24 cellular contexts compared by ENCODE assay signal in the genomic region with DNA sequence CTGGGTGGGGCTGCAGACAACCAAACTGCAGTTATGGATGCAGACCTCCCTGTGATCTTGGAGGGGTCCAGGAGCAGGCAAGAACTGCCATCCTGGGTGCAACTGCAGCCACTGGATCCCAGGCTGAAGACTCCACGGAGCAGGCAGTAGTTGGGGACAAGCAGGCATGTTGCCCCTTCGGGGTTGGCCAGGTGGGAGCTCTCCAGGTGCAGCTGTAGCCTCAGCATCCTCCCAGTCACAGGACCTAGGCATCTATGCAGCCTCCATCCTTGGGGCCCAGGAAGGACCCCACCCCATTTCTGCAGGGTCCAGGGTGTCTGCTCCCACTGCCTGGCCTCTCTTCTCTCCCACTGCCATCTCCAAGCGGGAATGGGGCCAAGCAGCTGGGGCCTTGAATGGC.
DNase-seq lines count a peak whose midpoint lies in the region; ATAC-seq and TF ChIP-seq lines count a peak whose summit lies in the region.
"Had no signal": no experiment of that assay in that cellular context is flagged by ENCODE, and none has a peak within 500 bp of the region (broad histone marks: within the 10 kb centered on the region; RNA-seq: fewer than 3 reads in every experiment).

No MANE protein-coding gene starts in this region.

- DNase-seq in chondrocyte (ENCODE audit: low spot score), result peak; percentile 72
- peak; percentile 25 for DNase-seq in lower lobe of right lung
- DNase-seq in spleen, result peak; percentile 63
- DNase-seq in HuH-7 (ENCODE audit: low spot score), result no peak
- DNase-seq in activated T-helper 2 cell treated with anti-CD3 and anti-CD28 coated beads, Interferon-gamma antibody, Interleukin-2, Interleukin-4, amounts not matched to agents 10 μg/mL and 5 μg/mL and 100 μg/mL, durations not matched to agents 14 hours and 24 hours and 36 hours (ENCODE audit: low spot score), result no peak
- DNase-seq in SK-N-DZ (ENCODE audit: low spot score), result no peak
- DNase-seq in GM10266 (ENCODE audit: extremely low spot score), result no peak
- DNase-seq: 8988T; ACHN; BE2C; C1 segment of cervical spinal cord; CD4-positive, alpha-beta memory T cell; CD4-positive, CD25-positive, alpha-beta regulatory T cell; CD8-positive, alpha-beta memory T cell; COR-L47; DMS 273 treated with DMSO at 0.1 percent for 48 hours; DMS153; DMS53; DMS79; DND-41; EL; GDM1 had no signal

- peaks cover 4% of the 10 kb centered on the region for H3K36me3 Mint-ChIP-seq in chondrocyte (ENCODE audit: low read depth)
- H3K36me3 Mint-ChIP-seq in activated T-helper 2 cell treated with anti-CD3 and anti-CD28 coated beads, Interferon-gamma antibody, Interleukin-2, Interleukin-4, amounts not matched to agents 10 μg/mL and 5 μg/mL and 100 μg/mL, durations not matched to agents 14 hours and 24 hours and 36 hours (ENCODE audit: low read depth), result no peaks in the 10 kb centered on the region
- H3K36me3 Mint-ChIP-seq: CD14-positive monocyte; CD4-positive, alpha-beta memory T cell; CD4-positive, CD25-positive, alpha-beta regulatory T cell; CD8-positive, alpha-beta memory T cell had no signal

- peaks cover 18% of the 10 kb centered on the region for H3K9me3 Mint-ChIP-seq in chondrocyte (ENCODE audit: low read depth)
- peaks cover 11% of the 10 kb centered on the region for H3K9me3 Mint-ChIP-seq in activated T-helper 2 cell treated with anti-CD3 and anti-CD28 coated beads, Interferon-gamma antibody, Interleukin-2, Interleukin-4, amounts not matched to agents 10 μg/mL and 5 μg/mL and 100 μg/mL, durations not matched to agents 14 hours and 24 hours and 36 hours

- H3K36me3 ChIP-seq in lower lobe of right lung, result no peaks in the 10 kb centered on the region
- no peaks in the 10 kb centered on the region for H3K36me3 ChIP-seq in spleen
- H3K36me3 ChIP-seq: BE2C, BLaER1 had no signal

- ATAC-seq in lower lobe of right lung, result no peak

- H3K27ac Mint-ChIP-seq in chondrocyte (ENCODE audit: unreplicated experiment), result no peak overlapping the region
- no peak overlapping the region for H3K27ac Mint-ChIP-seq in activated T-helper 2 cell treated with anti-CD3 and anti-CD28 coated beads, Interferon-gamma antibody, Interleukin-2, Interleukin-4, amounts not matched to agents 10 μg/mL and 5 μg/mL and 100 μg/mL, durations not matched to agents 14 hours and 24 hours and 36 hours
- H3K27ac Mint-ChIP-seq: CD4-positive, alpha-beta memory T cell; CD4-positive, CD25-positive, alpha-beta regulatory T cell; CD8-positive, alpha-beta memory T cell had no signal

- H3K4me3 Mint-ChIP-seq in chondrocyte (ENCODE audit: unreplicated experiment), result no peak overlapping the region
- H3K4me3 Mint-ChIP-seq in activated T-helper 2 cell treated with anti-CD3 and anti-CD28 coated beads, Interferon-gamma antibody, Interleukin-2, Interleukin-4, amounts not matched to agents 10 μg/mL and 5 μg/mL and 100 μg/mL, durations not matched to agents 14 hours and 24 hours and 36 hours (ENCODE audit: low read depth), result no peak overlapping the region
- H3K4me3 Mint-ChIP-seq: CD14-positive monocyte; CD4-positive, alpha-beta memory T cell; CD4-positive, CD25-positive, alpha-beta regulatory T cell; CD8-positive, alpha-beta memory T cell had no signal

- H3K4me1 Mint-ChIP-seq in chondrocyte (ENCODE audit: low read depth), result no peaks in the 10 kb centered on the region
- no peaks in the 10 kb centered on the region for H3K4me1 Mint-ChIP-seq in activated T-helper 2 cell treated with anti-CD3 and anti-CD28 coated beads, Interferon-gamma antibody, Interleukin-2, Interleukin-4, amounts not matched to agents 10 μg/mL and 5 μg/mL and 100 μg/mL, durations not matched to agents 14 hours and 24 hours and 36 hours (ENCODE audit: low read depth)
- H3K4me1 Mint-ChIP-seq: CD14-positive monocyte; CD4-positive, alpha-beta memory T cell; CD4-positive, CD25-positive, alpha-beta regulatory T cell; CD8-positive, alpha-beta memory T cell had no signal

- H3K27ac ChIP-seq in lower lobe of right lung (no peak overlapping the region), spleen (no peak overlapping the region)
- H3K27ac ChIP-seq: BLaER1 had no signal

- 70 to 90% (median 82%) methylated on average over 1 to 3 of the region's 3 CpGs for WGBS in spleen, 5 donors

- no peak for TF ChIP-seq POLR2A in spleen (IDR thresholded peaks at IDR 0.05)

- no peaks in the 10 kb centered on the region for H3K27me3 ChIP-seq in lower lobe of right lung (ENCODE audit: low read depth)
- no peaks in the 10 kb centered on the region for H3K27me3 ChIP-seq in spleen (replicated peaks in 1 of 7)
- H3K27me3 ChIP-seq: BE2C, BLaER1 had no signal

- TF ChIP-seq CTCF in chondrocyte (IDR thresholded peaks at IDR 0.05) (no peak), lower lobe of right lung (IDR thresholded peaks at IDR 0.05) (no peak), spleen (IDR thresholded peaks at IDR 0.05 in 8 of 11, conservative IDR thresholded peaks at IDR 0.05 in 3 of 11) (no peak), GM10266 (IDR thresholded peaks at IDR 0.05; ENCODE audit: control insufficient read depth, insufficient read depth, low read depth, missing control alignments) (no peak)

- H3K4me3 ChIP-seq in lower lobe of right lung, result no peak overlapping the region
- no peak overlapping the region for H3K4me3 ChIP-seq in spleen
- H3K4me3 ChIP-seq: BLaER1 had no signal

- H3K27me3 Mint-ChIP-seq in chondrocyte (ENCODE audit: low read depth), result no peaks in the 10 kb centered on the region
- peaks cover 2% of the 10 kb centered on the region for H3K27me3 Mint-ChIP-seq in activated T-helper 2 cell treated with anti-CD3 and anti-CD28 coated beads, Interferon-gamma antibody, Interleukin-2, Interleukin-4, amounts not matched to agents 10 μg/mL and 5 μg/mL and 100 μg/mL, durations not matched to agents 14 hours and 24 hours and 36 hours (ENCODE audit: low read depth)
- H3K27me3 Mint-ChIP-seq: CD4-positive, alpha-beta memory T cell; CD4-positive, CD25-positive, alpha-beta regulatory T cell; CD8-positive, alpha-beta memory T cell had no signal

- intact Hi-C loops in lower lobe of right lung (cut with DNase I) (no loop called here), spleen (cut with DNase I; ENCODE audit: low total_unique reads) (no loop called here)
- intact Hi-C loops in activated T-helper 2 cell treated with anti-CD3 and anti-CD28 coated beads, Interferon-gamma antibody, Interleukin-2, Interleukin-4, amounts not matched to agents 10 μg/mL and 5 μg/mL and 100 μg/mL, durations not matched to agents 14 hours and 24 hours and 36 hours (cut with micrococcal nuclease), result no loop called here

- H3K4me1 ChIP-seq in lower lobe of right lung (no peaks in the 10 kb centered on the region), spleen (no peaks in the 10 kb centered on the region)
- H3K4me1 ChIP-seq: BE2C, BLaER1 had no signal

- H3K9me3 ChIP-seq in lower lobe of right lung (no peaks in the 10 kb centered on the region), spleen (peaks cover 0 to 21% (median 2%) of the 10 kb centered on the region in 8 donors)
- H3K9me3 ChIP-seq: BE2C had no signal

Comparison
In these comparisons a context has a peak if more than half of its experiments do, and no peak if none do; other contexts are left out.
1. DNase-seq: peak in chondrocyte (single experiment), lower lobe of right lung (single experiment) and spleen (single experiment); none in HuH-7 (single experiment), activated T-helper 2 cell treated with anti-CD3 and anti-CD28 coated beads, Interferon-gamma antibody, Interleukin-2, Interleukin-4, amounts not matched to agents 10 μg/mL and 5 μg/mL and 100 μg/mL, durations not matched to agents 14 hours and 24 hours and 36 hours (single experiment), SK-N-DZ (single experiment) and GM10266 (single experiment).